ENCODE assay signal across 28 cellular contexts in the genomic region with DNA sequence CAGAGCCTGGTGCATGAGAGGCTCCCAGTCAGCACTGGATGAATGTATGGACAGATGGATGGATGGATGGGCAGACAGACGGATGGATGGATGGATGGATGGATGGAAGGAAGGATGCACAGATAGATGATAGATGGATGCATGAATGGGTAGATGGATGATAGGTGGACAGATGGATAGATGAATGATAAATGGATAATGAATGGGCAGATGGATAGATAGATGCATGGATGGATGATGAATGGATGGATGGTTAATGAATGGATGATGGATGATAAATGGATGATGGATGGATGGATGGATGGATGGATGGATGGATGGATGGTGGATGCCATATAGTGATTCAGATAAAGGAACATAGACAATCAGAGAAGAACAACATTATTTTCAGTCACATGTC.
"Had no signal": no experiment of that assay in that cellular context is flagged by ENCODE, and none has a peak within 500 bp of the region (broad histone marks: within the 10 kb centered on the region; RNA-seq: fewer than 3 reads in every experiment).

No MANE protein-coding gene starts in this region.

- H3K27ac Mint-ChIP-seq: natural killer cell; nephron; neural progenitor cell; progenitor cell of endocrine pancreas; stimulated activated effector memory CD8-positive, alpha-beta T cell treated with anti-CD3 and anti-CD28 coated beads, Interleukin-12 subunit alpha, Interleukin-12 subunit beta, amount 100 ng/mL, for 72 hours; stimulated activated naive B cell treated with anti-CD40 and anti-IgM and Interleukin-4, amounts not matched to agents 10 μg/mL and 1 μg/mL and 100 μg/mL, for 72 hours; stimulated activated naive CD8-positive, alpha-beta T cell treated with anti-CD3 and anti-CD28 coated beads, Interleukin-15, Interleukin-2, amounts not matched to agents 100 ng/mL and 50 ng/mL, for 24 hours had no signal

- H3K4me2 ChIP-seq: neural progenitor cell had no signal

- H3K9me3 ChIP-seq: ovary, thyroid gland, uterus had no signal

- H2AFZ ChIP-seq: neural progenitor cell, parathyroid adenoma had no signal

- ATAC-seq: natural killer cell; psoas muscle; right cardiac atrium; right lobe of liver; stimulated activated effector memory CD8-positive, alpha-beta T cell treated with anti-CD3 and anti-CD28 coated beads, Interleukin-12 subunit alpha, Interleukin-12 subunit beta, amount 100 ng/mL, for 72 hours; stimulated activated naive B cell treated with anti-CD40 and anti-IgM and Interleukin-4, amounts not matched to agents 10 μg/mL and 1 μg/mL and 100 μg/mL, for 72 hours had no signal

- H3K36me3 ChIP-seq: neural progenitor cell, ovary, right lobe of liver, sigmoid colon, stomach, thoracic aorta, thyroid gland, tibial nerve, upper lobe of left lung, uterus had no signal

- H3K4me1 Mint-ChIP-seq: natural killer cell; nephron; stimulated activated effector memory CD8-positive, alpha-beta T cell treated with anti-CD3 and anti-CD28 coated beads, Interleukin-12 subunit alpha, Interleukin-12 subunit beta, amount 100 ng/mL, for 72 hours; stimulated activated naive B cell treated with anti-CD40 and anti-IgM and Interleukin-4, amounts not matched to agents 10 μg/mL and 1 μg/mL and 100 μg/mL, for 72 hours had no signal

- H3K27me3 ChIP-seq: ovary, right lobe of liver, sigmoid colon, thyroid gland, tibial nerve, upper lobe of left lung, uterus had no signal

- H3K4me3 ChIP-seq: neural progenitor cell, ovary, psoas muscle, right lobe of liver, sigmoid colon, stomach, thoracic aorta, thyroid gland, tibial nerve, upper lobe of left lung, uterus had no signal

- FAIRE-seq: small intestine had no signal

- H3K27ac ChIP-seq: neural progenitor cell, ovary, parathyroid adenoma, psoas muscle, right lobe of liver, sigmoid colon, stomach, thoracic aorta, thyroid gland, tibial nerve, upper lobe of left lung, uterus had no signal

- H3K79me2 ChIP-seq: parathyroid adenoma had no signal

- H3K4me1 ChIP-seq: neural progenitor cell, parathyroid adenoma, psoas muscle, right lobe of liver, sigmoid colon, stomach, thyroid gland, tibial nerve, upper lobe of left lung, uterus had no signal

- H3K9ac ChIP-seq: neural progenitor cell, parathyroid adenoma had no signal

- DNase-seq: natural killer cell; occipital lobe; ovary; posterior cingulate gyrus; psoas muscle; right cardiac atrium; right lobe of liver; sigmoid colon; small intestine; stimulated activated CD4-positive, alpha-beta T cell treated with anti-CD3 and anti-CD28 coated beads, Interleukin-15, amount 100 ng/mL, for 24 hours; stimulated activated CD4-positive, alpha-beta T cell treated with anti-CD3 and anti-CD28 coated beads, Interleukin-2, amount 100 ng/mL, for 24 hours; stimulated activated CD4-positive, alpha-beta T cell treated with anti-CD3 and anti-CD28 coated beads, Interleukin-2, amount 100 ng/mL, for 48 hours; stimulated activated CD4-positive, alpha-beta T cell treated with anti-CD3 and anti-CD28 coated beads, Interleukin-4, amount 100 ng/mL, for 24 hours; stimulated activated naive B cell treated with anti-CD40 and anti-IgM and Interleukin-4, amounts not matched to agents 10 μg/mL and 1 μg/mL and 100 μg/mL, for 72 hours; stimulated activated naive CD4-positive, alpha-beta T cell treated with Interleukin-2 at 50 U/mL for 16 hours; stomach; thyroid gland; trophoblast cell; upper lobe of left lung; uterus had no signal

- H3K4me3 Mint-ChIP-seq: natural killer cell; nephron; neural progenitor cell; stimulated activated effector memory CD8-positive, alpha-beta T cell treated with anti-CD3 and anti-CD28 coated beads, Interleukin-12 subunit alpha, Interleukin-12 subunit beta, amount 100 ng/mL, for 72 hours; stimulated activated naive B cell treated with anti-CD40 and anti-IgM and Interleukin-4, amounts not matched to agents 10 μg/mL and 1 μg/mL and 100 μg/mL, for 72 hours; stimulated activated naive CD8-positive, alpha-beta T cell treated with anti-CD3 and anti-CD28 coated beads, Interleukin-15, Interleukin-2, amounts not matched to agents 100 ng/mL and 50 ng/mL, for 24 hours had no signal

- H3K36me3 Mint-ChIP-seq: natural killer cell; neural progenitor cell; stimulated activated effector memory CD8-positive, alpha-beta T cell treated with anti-CD3 and anti-CD28 coated beads, Interleukin-12 subunit alpha, Interleukin-12 subunit beta, amount 100 ng/mL, for 72 hours; stimulated activated naive B cell treated with anti-CD40 and anti-IgM and Interleukin-4, amounts not matched to agents 10 μg/mL and 1 μg/mL and 100 μg/mL, for 72 hours had no signal
